In the genomic region with DNA sequence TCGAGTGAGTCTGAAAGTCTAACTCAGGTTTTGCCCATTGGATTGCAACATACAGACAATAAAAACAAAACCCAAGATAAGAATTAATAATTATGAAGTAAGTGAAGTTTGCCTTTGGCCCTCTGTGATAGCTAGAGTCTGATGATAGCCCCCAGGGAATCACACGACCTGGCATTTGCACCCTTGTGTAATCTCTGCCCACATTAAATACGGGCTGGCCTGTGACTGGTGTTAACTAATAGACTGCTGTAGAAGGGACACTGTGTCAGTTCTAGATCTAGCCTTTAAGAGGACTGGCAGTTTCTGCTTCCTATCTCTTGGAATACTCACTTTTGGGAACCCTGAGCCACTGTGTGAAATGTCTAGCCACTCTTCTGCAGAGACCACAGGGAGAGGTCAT, we compare ENCODE assay signal across 1 cellular context.
TF ChIP-seq lines count a peak whose summit lies in the region.

No MANE protein-coding gene starts in this region.

TF ChIP-seq in IMR-90, 13 proteins besides CTCF, POLR2A, EP300 and RAD21:
- no peak for TF ChIP-seq MAZ (IDR thresholded peaks at IDR 0.05; ENCODE audit: borderline replicate concordance, low read depth, low read length)
- TF ChIP-seq BHLHE40 (IDR thresholded peaks at IDR 0.05; ENCODE audit: low read depth, low read length): no peak
- no peak for TF ChIP-seq MXI1 (IDR thresholded peaks at IDR 0.05; ENCODE audit: borderline replicate concordance, low read depth, low read length)
- TF ChIP-seq SMC3 (IDR thresholded peaks at IDR 0.05; ENCODE audit: low read depth, low read length): no peak
- TF ChIP-seq, protein P1, sequence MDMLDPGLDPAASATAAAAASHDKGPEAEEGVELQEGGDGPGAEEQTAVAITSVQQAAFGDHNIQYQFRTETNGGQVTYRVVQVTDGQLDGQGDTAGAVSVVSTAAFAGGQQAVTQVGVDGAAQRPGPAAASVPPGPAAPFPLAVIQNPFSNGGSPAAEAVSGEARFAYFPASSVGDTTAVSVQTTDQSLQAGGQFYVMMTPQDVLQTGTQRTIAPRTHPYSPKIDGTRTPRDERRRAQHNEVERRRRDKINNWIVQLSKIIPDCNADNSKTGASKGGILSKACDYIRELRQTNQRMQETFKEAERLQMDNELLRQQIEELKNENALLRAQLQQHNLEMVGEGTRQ (IDR thresholded peaks at IDR 0.05; ENCODE audit: low read depth, low read length): no peak
- TF ChIP-seq RCOR1 (IDR thresholded peaks at IDR 0.05; ENCODE audit: insufficient replicate concordance, low read length): no peak
- TF ChIP-seq, protein P2, sequence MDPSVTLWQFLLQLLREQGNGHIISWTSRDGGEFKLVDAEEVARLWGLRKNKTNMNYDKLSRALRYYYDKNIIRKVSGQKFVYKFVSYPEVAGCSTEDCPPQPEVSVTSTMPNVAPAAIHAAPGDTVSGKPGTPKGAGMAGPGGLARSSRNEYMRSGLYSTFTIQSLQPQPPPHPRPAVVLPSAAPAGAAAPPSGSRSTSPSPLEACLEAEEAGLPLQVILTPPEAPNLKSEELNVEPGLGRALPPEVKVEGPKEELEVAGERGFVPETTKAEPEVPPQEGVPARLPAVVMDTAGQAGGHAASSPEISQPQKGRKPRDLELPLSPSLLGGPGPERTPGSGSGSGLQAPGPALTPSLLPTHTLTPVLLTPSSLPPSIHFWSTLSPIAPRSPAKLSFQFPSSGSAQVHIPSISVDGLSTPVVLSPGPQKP (IDR thresholded peaks at IDR 0.05; ENCODE audit: borderline replicate concordance, low read depth, low read length): no peak
- TF ChIP-seq CEBPB (IDR thresholded peaks at IDR 0.05; ENCODE audit: low read depth, low read length): no peak
- TF ChIP-seq RFX5 (IDR thresholded peaks at IDR 0.05; ENCODE audit: low read depth, low read length): no peak
- TF ChIP-seq FOS (IDR thresholded peaks at IDR 0.05; ENCODE audit: low read depth, low read length): no peak
- TF ChIP-seq MAFK (IDR thresholded peaks at IDR 0.05; ENCODE audit: low read depth, low read length): no peak
- no peak for TF ChIP-seq CHD1 (IDR thresholded peaks at IDR 0.05; ENCODE audit: low read depth, low read length)
TF ChIP-seq in IMR-90: peak in this region for 0.
